Comparison of ENCODE assay signal across 11 cellular contexts in genomic region chr16:81626181-81626674, GRCh38.
DNase-seq lines count a peak whose midpoint lies in the region; ATAC-seq, FAIRE-seq and TF ChIP-seq lines count a peak whose summit lies in the region.
"Had no signal": no experiment of that assay in that cellular context is flagged by ENCODE, and none has a peak within 500 bp of the region (broad histone marks: within the 10 kb centered on the region; RNA-seq: fewer than 3 reads in every experiment).

No MANE protein-coding gene starts in this region.

- TF ChIP-seq CTCF in RWPE2 (IDR thresholded peaks at IDR 0.05; ENCODE audit: poor library complexity, severe bottlenecking) (no peak), kidney (IDR thresholded peaks at IDR 0.05; ENCODE audit: borderline replicate concordance, extremely low read depth, insufficient read depth) (no peak)

- DNase-seq in GM18507 (ENCODE audit: extremely low spot score, insufficient read length, low read depth) (no peak), RWPE2 (ENCODE audit: low spot score) (no peak), NCI-H446 treated with DMSO at 0.1 percent for 48 hours (lab: John Stamatoyannopoulos, UW) (no peak), DMS53 treated with DMSO at 0.1 percent for 48 hours (lab: John Stamatoyannopoulos, UW; ENCODE audit: unreplicated experiment) (no peak), kidney (no peak), SHP77 (lab: John Stamatoyannopoulos, UW) (no peak)
- DNase-seq in stimulated activated CD4-positive, alpha-beta T cell treated with anti-CD3 and anti-CD28 coated beads, TNF-alpha, amount 100 ng/mL, for 48 hours (ENCODE audit: low read depth in 3 of 3): peak in 2 of 3 donors; percentile 21 to 44
- DNase-seq: activated CD8-positive, alpha-beta memory T cell treated with anti-CD3 and anti-CD28 coated beads, Interleukin-2, amount 50 U/mL, for 4 hours; cortex of kidney; naive B cell had no signal

- H3K9me3 ChIP-seq in RWPE2 (ENCODE audit: severe bottlenecking): no peaks in the 10 kb centered on the region
- H3K9me3 ChIP-seq in esophagus (ENCODE audit: control insufficient read depth in 2 of 2, insufficient read depth in 1 of 2, low read depth in 1 of 2, low read length in 1 of 2): no peaks in the 10 kb centered on the region
- no peaks in the 10 kb centered on the region for H3K9me3 ChIP-seq in kidney (ENCODE audit: control insufficient read depth in 1 of 2, low read length in 2 of 2)

- ATAC-seq in RWPE2 (ENCODE audit: low read depth): no peak

- H3K4me1 ChIP-seq in RWPE2 (ENCODE audit: insufficient read depth, poor library complexity, severe bottlenecking): peaks cover 27% of the 10 kb centered on the region
- H3K4me1 ChIP-seq in esophagus (ENCODE audit: control insufficient read depth in 2 of 2, insufficient read depth in 2 of 2, low read length in 1 of 2): peaks cover 10 to 31% of the 10 kb centered on the region in 2 donors
- peaks cover 16% of the 10 kb centered on the region in 2 donors for H3K4me1 ChIP-seq in kidney (ENCODE audit: control insufficient read depth in 1 of 2, insufficient read depth in 1 of 2, low read depth in 1 of 2, low read length in 2 of 2)

- FAIRE-seq in GM18507 (lab: Jason Lieb, UNC): peak; percentile 18
- FAIRE-seq in kidney (lab: Jason Lieb, UNC): no peak

- no peak overlapping the region for H3K4me3 ChIP-seq in RWPE2 (ENCODE audit: severe bottlenecking)
- no peak overlapping the region for H3K4me3 ChIP-seq in esophagus (ENCODE audit: low read depth in 1 of 2, low read length in 2 of 2)
- no peak overlapping the region for H3K4me3 ChIP-seq in kidney (ENCODE audit: low read length in 2 of 2)

- H3K27me3 ChIP-seq in RWPE2 (ENCODE audit: insufficient read depth, poor library complexity, severe bottlenecking) (no peaks in the 10 kb centered on the region), esophagus (ENCODE audit: control insufficient read depth in 1 of 2, insufficient read depth in 2 of 2, low read length in 2 of 2) (no peaks in the 10 kb centered on the region)

- H3K27ac ChIP-seq in RWPE2 (ENCODE audit: poor library complexity, severe bottlenecking) (peak overlapping the region; percentile 52), esophagus (ENCODE audit: low read depth in 2 of 2, low read length in 1 of 2) (peak overlapping the region; percentile 88 to 90), kidney (ENCODE audit: low read depth in 2 of 2, low read length in 2 of 2) (peak overlapping the region in 1 of 2 donors; percentile 59)

- peaks cover 43% of the 10 kb centered on the region for H3K36me3 ChIP-seq in RWPE2 (ENCODE audit: low read depth)
- peaks cover 0 to 5% of the 10 kb centered on the region in 2 donors for H3K36me3 ChIP-seq in esophagus (ENCODE audit: control insufficient read depth in 2 of 2, insufficient read depth in 2 of 2, low read length in 1 of 2)
- peaks cover 4 to 5% of the 10 kb centered on the region in 2 donors for H3K36me3 ChIP-seq in kidney (ENCODE audit: control insufficient read depth in 1 of 2, insufficient read depth in 2 of 2, low read length in 2 of 2)

- peak overlapping the region in 1 of 2 donors; percentile 6 for H3K9ac ChIP-seq in kidney (ENCODE audit: low read length in 2 of 2)

- WGBS in esophagus, 2 donors: 58 to 64% methylated on average over 6 of the region's 6 CpGs

- intact Hi-C loops in kidney (cut with DNase I): no loop called here

Comparison
In these comparisons a context has a peak if more than half of its experiments do, and no peak if none do; other contexts are left out.
1. DNase-seq: peak in stimulated activated CD4-positive, alpha-beta T cell treated with anti-CD3 and anti-CD28 coated beads, TNF-alpha, amount 100 ng/mL, for 48 hours (2 of 3); none in GM18507 (single experiment), RWPE2 (single experiment), NCI-H446 treated with DMSO at 0.1 percent for 48 hours (single experiment), DMS53 treated with DMSO at 0.1 percent for 48 hours (single experiment), kidney (single experiment) and SHP77 (0 of 2).